In the genomic region with DNA sequence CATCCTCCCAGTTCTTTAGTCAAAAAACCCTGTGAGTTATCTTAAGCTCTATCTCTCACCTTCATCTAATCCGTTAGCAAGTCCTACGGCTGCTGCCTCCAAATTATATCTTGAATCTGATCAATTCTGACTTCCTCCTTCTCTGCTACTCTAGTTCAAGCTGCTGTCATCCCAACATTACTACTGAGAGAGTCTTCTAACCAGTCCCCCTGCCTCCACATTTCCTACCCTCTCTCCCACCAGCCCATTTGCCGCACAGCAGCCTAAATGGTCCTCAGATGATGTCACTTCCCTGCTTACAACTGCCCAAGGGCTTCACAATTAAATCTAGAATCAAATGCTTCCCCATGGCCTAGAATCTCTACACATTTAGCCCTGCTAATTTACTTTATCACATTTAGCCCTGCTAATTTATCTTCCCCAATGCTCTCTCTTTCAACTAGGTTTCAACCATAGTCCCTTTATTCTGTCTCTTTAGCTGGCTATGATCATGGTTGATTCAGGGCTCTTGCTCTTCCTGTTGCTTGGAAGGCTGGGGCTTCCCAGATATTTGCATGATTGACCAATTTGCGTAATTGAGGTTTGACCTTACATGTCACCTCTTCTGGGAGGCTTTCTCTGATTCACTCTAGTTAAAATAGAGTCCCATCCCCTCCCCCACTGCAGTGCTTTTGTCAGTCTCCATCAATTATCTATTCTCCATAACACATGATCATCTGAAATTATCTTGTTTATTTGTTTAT, we compare ENCODE assay signal across 8 cellular contexts. TPM values are rescaled to one million over a fixed set of nuclear protein-coding genes. Genes with fewer than 3 reads are reported as not detected.
DNase-seq lines count a peak whose midpoint lies in the region; ATAC-seq lines count a peak whose summit lies in the region.

No MANE protein-coding gene starts in this region.

- peaks cover 10% of the 10 kb centered on the region for H3K4me1 Mint-ChIP-seq in activated CD4-positive, alpha-beta memory T cell treated with anti-CD3 and anti-CD28 coated beads, Interleukin-2, amount 10 ng/mL, durations not matched to agents 7 days and 5 days
- peaks cover 10% of the 10 kb centered on the region for H3K4me1 Mint-ChIP-seq in stimulated activated effector memory CD8-positive, alpha-beta T cell treated with anti-CD3 and anti-CD28 coated beads, Interleukin-12 subunit alpha, Interleukin-12 subunit beta, amount 100 ng/mL, for 72 hours

- DNase-seq in Daoy (ENCODE audit: low read depth) (peak; percentile 85), ecto neural progenitor cell (ENCODE audit: low spot score) (no peak), HuH-7.5 (ENCODE audit: low spot score) (no peak)
- no peak for DNase-seq in activated CD4-positive, alpha-beta memory T cell treated with anti-CD3 and anti-CD28 coated beads, Interleukin-2, amount 10 ng/mL, durations not matched to agents 7 days and 5 days
- no peak for DNase-seq in stimulated activated effector memory CD8-positive, alpha-beta T cell treated with anti-CD3 and anti-CD28 coated beads, Interleukin-12 subunit alpha, Interleukin-12 subunit beta, amount 100 ng/mL, for 72 hours (ENCODE audit: low spot score in 2 of 2)
- DNase-seq in stimulated activated CD4-positive, alpha-beta T cell treated with anti-CD3 and anti-CD28 coated beads, Interleukin-4, amount 100 ng/mL, for 1 hour: no peak

- H3K27me3 Mint-ChIP-seq in activated CD4-positive, alpha-beta memory T cell treated with anti-CD3 and anti-CD28 coated beads, Interleukin-2, amount 10 ng/mL, durations not matched to agents 7 days and 5 days: peaks cover 2% of the 10 kb centered on the region

- peak overlapping the region; percentile 59 for H3K27ac Mint-ChIP-seq in activated CD4-positive, alpha-beta memory T cell treated with anti-CD3 and anti-CD28 coated beads, Interleukin-2, amount 10 ng/mL, durations not matched to agents 7 days and 5 days
- H3K27ac Mint-ChIP-seq in stimulated activated effector memory CD8-positive, alpha-beta T cell treated with anti-CD3 and anti-CD28 coated beads, Interleukin-12 subunit alpha, Interleukin-12 subunit beta, amount 100 ng/mL, for 72 hours: peak overlapping the region; percentile 10

- POLR2A ChIA-PET in activated CD4-positive, alpha-beta memory T cell treated with anti-CD3 and anti-CD28 coated beads, Interleukin-2, amount 10 ng/mL, durations not matched to agents 7 days and 5 days (lab: Charles Lee): no interaction called here

- CTCF ChIA-PET in activated CD4-positive, alpha-beta memory T cell treated with anti-CD3 and anti-CD28 coated beads, Interleukin-2, amount 10 ng/mL, durations not matched to agents 7 days and 5 days (lab: Charles Lee): no interaction called here

- no peaks in the 10 kb centered on the region for H3K9me3 Mint-ChIP-seq in activated CD4-positive, alpha-beta memory T cell treated with anti-CD3 and anti-CD28 coated beads, Interleukin-2, amount 10 ng/mL, durations not matched to agents 7 days and 5 days
- H3K9me3 Mint-ChIP-seq in stimulated activated effector memory CD8-positive, alpha-beta T cell treated with anti-CD3 and anti-CD28 coated beads, Interleukin-12 subunit alpha, Interleukin-12 subunit beta, amount 100 ng/mL, for 72 hours: no peaks in the 10 kb centered on the region

- ATAC-seq in GM19438 (IDR thresholded peaks at IDR 0.05; ENCODE audit: low read depth, unreplicated experiment): peak; percentile 84
- ATAC-seq in HG03342 (IDR thresholded peaks at IDR 0.05; ENCODE audit: unreplicated experiment): peak; percentile 84
- peak; percentile 62 for ATAC-seq in stimulated activated effector memory CD8-positive, alpha-beta T cell treated with anti-CD3 and anti-CD28 coated beads, Interleukin-12 subunit alpha, Interleukin-12 subunit beta, amount 100 ng/mL, for 72 hours

- no peaks in the 10 kb centered on the region for H3K36me3 Mint-ChIP-seq in activated CD4-positive, alpha-beta memory T cell treated with anti-CD3 and anti-CD28 coated beads, Interleukin-2, amount 10 ng/mL, durations not matched to agents 7 days and 5 days (ENCODE audit: low read depth)
- no peaks in the 10 kb centered on the region for H3K36me3 Mint-ChIP-seq in stimulated activated effector memory CD8-positive, alpha-beta T cell treated with anti-CD3 and anti-CD28 coated beads, Interleukin-12 subunit alpha, Interleukin-12 subunit beta, amount 100 ng/mL, for 72 hours

- H3K4me3 Mint-ChIP-seq in activated CD4-positive, alpha-beta memory T cell treated with anti-CD3 and anti-CD28 coated beads, Interleukin-2, amount 10 ng/mL, durations not matched to agents 7 days and 5 days: no peak overlapping the region
- peak overlapping the region; percentile 16 for H3K4me3 Mint-ChIP-seq in stimulated activated effector memory CD8-positive, alpha-beta T cell treated with anti-CD3 and anti-CD28 coated beads, Interleukin-12 subunit alpha, Interleukin-12 subunit beta, amount 100 ng/mL, for 72 hours

RNA-seq across cellular contexts. Expression of gene ARL14, which starts 11.0 kb away (rescaled TPM):
- total RNA-seq in Daoy (2014; rRNA removed; shearing (Covaris generic)): 1.7 and 4.5 TPM in 2 replicates
- total RNA-seq in activated CD4-positive, alpha-beta memory T cell treated with anti-CD3 and anti-CD28 coated beads, Interleukin-2, amount 10 ng/mL, durations not matched to agents 7 days and 5 days: not detected
